Comparison of ENCODE assay signal across 16 cellular contexts in genomic region chr14:59281613-59282012, GRCh38.
DNase-seq lines count a peak whose midpoint lies in the region; ATAC-seq, FAIRE-seq and TF ChIP-seq lines count a peak whose summit lies in the region.
"Had no signal": no experiment of that assay in that cellular context is flagged by ENCODE, and none has a peak within 500 bp of the region (broad histone marks: within the 10 kb centered on the region; RNA-seq: fewer than 3 reads in every experiment).

No MANE protein-coding gene starts in this region.

- no peak overlapping the region for H3K4me3 Mint-ChIP-seq in activated T-cell treated with anti-CD3 and anti-CD28 coated beads, Interleukin-2, amount 50 U/mL, for 4 hours
- H3K4me3 Mint-ChIP-seq: activated CD8-positive, alpha-beta memory T cell treated with anti-CD3 and anti-CD28 coated beads, Interleukin-2, amount 10 ng/mL, durations not matched to agents 7 days and 5 days; activated naive CD8-positive, alpha-beta T cell; CD4-positive, alpha-beta T cell; nephron had no signal

- H3K27me3 Mint-ChIP-seq in activated T-cell treated with anti-CD3 and anti-CD28 coated beads, Interleukin-2, amount 50 U/mL, for 4 hours (ENCODE audit: low read depth): no peaks in the 10 kb centered on the region
- H3K27me3 Mint-ChIP-seq: activated CD8-positive, alpha-beta memory T cell treated with anti-CD3 and anti-CD28 coated beads, Interleukin-2, amount 10 ng/mL, durations not matched to agents 7 days and 5 days; activated naive CD8-positive, alpha-beta T cell; CD4-positive, alpha-beta T cell had no signal

- in situ Hi-C loops in G401 (cut with HindIII; ENCODE audit: low sequenced_read_pairs): no loop called here

- peaks cover 28% of the 10 kb centered on the region for H3K36me3 Mint-ChIP-seq in activated T-cell treated with anti-CD3 and anti-CD28 coated beads, Interleukin-2, amount 50 U/mL, for 4 hours (ENCODE audit: insufficient read depth)

- no peak for ATAC-seq in activated T-cell treated with anti-CD3 and anti-CD28 coated beads, Interleukin-2, amount 50 U/mL, for 4 hours
- ATAC-seq: activated CD8-positive, alpha-beta memory T cell treated with anti-CD3 and anti-CD28 coated beads, Interleukin-2, amount 10 ng/mL, durations not matched to agents 7 days and 5 days; right lobe of liver had no signal

- DNase-seq in H54 (ENCODE audit: insufficient read length, low spot score) (no peak), RPMI7951 (ENCODE audit: low read depth) (peak; percentile 51), fibroblast of peridontal ligament (ENCODE audit: extremely low read depth) (peak; percentile 69), renal cortical epithelial cell (ENCODE audit: low read depth) (peak; percentile 76), G401 (ENCODE audit: low spot score) (no peak), NCI-H1694 (lab: John Stamatoyannopoulos, UW) (no peak)
- DNase-seq in activated T-cell treated with anti-CD3 and anti-CD28 coated beads, Interleukin-2, amount 50 U/mL, for 4 hours: no peak
- DNase-seq: activated CD8-positive, alpha-beta memory T cell treated with anti-CD3 and anti-CD28 coated beads, Interleukin-2, amount 10 ng/mL, durations not matched to agents 7 days and 5 days; CD4-positive, alpha-beta T cell; left cardiac atrium; NCI-H1092 treated with DMSO at 0.1 percent for 48 hours; NCI-H524; right lobe of liver had no signal

- H3K9me3 Mint-ChIP-seq in activated T-cell treated with anti-CD3 and anti-CD28 coated beads, Interleukin-2, amount 50 U/mL, for 4 hours: peaks cover 18% of the 10 kb centered on the region

- H3K4me1 Mint-ChIP-seq in activated T-cell treated with anti-CD3 and anti-CD28 coated beads, Interleukin-2, amount 50 U/mL, for 4 hours (ENCODE audit: low read depth): peaks cover 2% of the 10 kb centered on the region

- TF ChIP-seq POLR2A in H54 (IDR thresholded peaks at IDR 0.05; ENCODE audit: low read depth, low read length): no peak

- FAIRE-seq in H54 (lab: Jason Lieb, UNC): peak; percentile 75
- FAIRE-seq: TTC549 had no signal

Comparison
In these comparisons a context has a peak if more than half of its experiments do, and no peak if none do; other contexts are left out.
1. DNase-seq: peak in RPMI7951 (single experiment), fibroblast of peridontal ligament (single experiment) and renal cortical epithelial cell (single experiment); none in H54 (single experiment), activated T-cell treated with anti-CD3 and anti-CD28 coated beads, Interleukin-2, amount 50 U/mL, for 4 hours (single experiment), G401 (single experiment) and NCI-H1694 (single experiment).